Comparison of ENCODE assay signal across 6 cellular contexts in genomic region chr1:6198646-6199297, GRCh38. TPM values are rescaled to one million over a fixed set of nuclear protein-coding genes. Genes with fewer than 3 reads are reported as not detected.
DNase-seq lines count a peak whose midpoint lies in the region; ATAC-seq and TF ChIP-seq lines count a peak whose summit lies in the region.

No MANE protein-coding gene starts in this region.

- CTCF ChIA-PET in A673 (lab: Charles Lee), result no interaction called here

- H3K9me3 ChIP-seq in A673 (ENCODE audit: low read depth, low read length, poor library complexity, severe bottlenecking), result no peaks in the 10 kb centered on the region

- no peaks in the 10 kb centered on the region for H3K27me3 ChIP-seq in A673 (replicated peaks; ENCODE audit: insufficient read depth, low read depth, low read length, poor library complexity)
- no peaks in the 10 kb centered on the region for H3K27me3 ChIP-seq in kidney epithelial cell (ENCODE audit: control insufficient read depth, insufficient read depth, low read length)

- H3K4me1 ChIP-seq in A673 (ENCODE audit: insufficient read depth, low read length, poor library complexity, severe bottlenecking), result peaks cover 11% of the 10 kb centered on the region

- peak overlapping the region; percentile 97 for H3K27ac ChIP-seq in A673 (ENCODE audit: low read depth, low read length, poor library complexity, severe bottlenecking)

- H3K4me3 ChIP-seq in A673 (ENCODE audit: low read depth, low read length, poor library complexity, severe bottlenecking), result peak overlapping the region; percentile 93
- peak overlapping the region; percentile 100 for H3K4me3 ChIP-seq in WI38 (ENCODE audit: low read depth, low read length)
- peak overlapping the region; percentile 97 for H3K4me3 ChIP-seq in kidney epithelial cell (ENCODE audit: low read depth, low read length)

- peaks cover 40% of the 10 kb centered on the region for H3K36me3 ChIP-seq in A673 (ENCODE audit: insufficient read depth, low read length, poor library complexity, severe bottlenecking)
- H3K36me3 ChIP-seq in kidney epithelial cell (ENCODE audit: control insufficient read depth, insufficient read depth, low read length), result peaks cover 3% of the 10 kb centered on the region

- ATAC-seq in GM21786 (IDR thresholded peaks at IDR 0.05; ENCODE audit: unreplicated experiment), result peak; percentile 12
- no peak for ATAC-seq in HG02763 (IDR thresholded peaks at IDR 0.05; ENCODE audit: unreplicated experiment)

- TF ChIP-seq CTCF in A673 (conservative IDR thresholded peaks at IDR 0.05; ENCODE audit: low read depth, low read length) (no peak), WI38 (IDR thresholded peaks at IDR 0.05; ENCODE audit: low read depth, low read length) (no peak), kidney epithelial cell (IDR thresholded peaks at IDR 0.05; ENCODE audit: insufficient read depth, low read length, poor library complexity, severe bottlenecking) (no peak)

- POLR2A ChIA-PET in A673 (lab: Charles Lee; ENCODE audit: low non-redundant PET), result no interaction called here

- BruUV-seq in A673 (replicated peaks; lab: Mats Ljungman, UMichigan), result TSS peak; percentile 60

- intact Hi-C loops in A673 (cut with micrococcal nuclease; ENCODE audit: unreplicated experiment), result no loop called here

- DNase-seq in A673 (ENCODE audit: low spot score), result no peak
- DNase-seq in kidney epithelial cell (ENCODE audit: low read depth), result no peak
- no peak for DNase-seq in LoVo (ENCODE audit: low spot score)

RNA-seq across cellular contexts. Expression of gene RPL22, which starts 0.6 kb away (rescaled TPM):
- total RNA-seq in A673 (2021) (436 and 494 TPM in 2 replicates), kidney epithelial cell (193 and 205 TPM in 2 replicates)

RNA-seq across cellular contexts. Expression of gene RNF207, which starts 7.1 kb away (rescaled TPM):
- total RNA-seq in A673 (2021), result 6.4 and 12.5 TPM in 2 replicates
- total RNA-seq in kidney epithelial cell, result 20.1 and 32.0 TPM in 2 replicates

RNA-seq across cellular contexts. Expression of gene CHD5, which starts 18.7 kb away (rescaled TPM):
- total RNA-seq in A673 (2021), result 0.22 and 0.58 TPM in 2 replicates
- under 0.01 and 0.08 TPM in 2 replicates for total RNA-seq in kidney epithelial cell

RNA-seq across cellular contexts. Expression of gene ICMT, which starts 37.0 kb away (rescaled TPM):
- total RNA-seq in A673 (2021) (94.5 and 104 TPM in 2 replicates), kidney epithelial cell (67.1 and 68.0 TPM in 2 replicates)

RNA-seq across cellular contexts. Expression of gene HES3, which starts 45.2 kb away (rescaled TPM):
- total RNA-seq in A673 (2021) (not detected in 2 replicates), kidney epithelial cell (not detected in 2 replicates)
